Comparison of ENCODE assay signal across 19 cellular contexts in the genomic region with DNA sequence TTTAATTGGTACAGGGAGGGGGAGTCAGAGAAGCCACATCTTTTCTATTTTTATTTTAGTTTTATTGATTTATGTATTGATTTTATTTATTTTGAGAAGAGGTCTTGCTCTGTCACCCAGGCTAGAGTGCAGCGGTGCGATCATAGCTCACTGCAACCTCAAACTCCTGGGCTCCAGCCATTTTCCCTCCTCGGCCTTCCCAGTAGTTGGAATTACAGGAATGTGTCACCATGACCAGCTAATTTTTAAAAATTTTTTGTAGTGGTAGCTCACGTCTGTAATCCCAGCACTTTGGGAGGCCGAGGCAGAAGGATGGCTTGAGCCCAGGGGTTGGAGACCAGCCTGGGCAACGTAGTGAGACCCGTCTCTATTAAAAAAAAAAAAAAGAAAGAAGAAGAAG. TPM values are rescaled to one million over a fixed set of nuclear protein-coding genes. Genes with fewer than 3 reads are reported as not detected.
DNase-seq lines count a peak whose midpoint lies in the region; ATAC-seq, FAIRE-seq and TF ChIP-seq lines count a peak whose summit lies in the region.
"Had no signal": no experiment of that assay in that cellular context is flagged by ENCODE, and none has a peak within 500 bp of the region (broad histone marks: within the 10 kb centered on the region; RNA-seq: fewer than 3 reads in every experiment).

No MANE protein-coding gene starts in this region.

- H4K20me1 ChIP-seq in astrocyte (ENCODE audit: insufficient read depth, low read length), result no peaks in the 10 kb centered on the region

- H3K4ac ChIP-seq in mesenchymal stem cell (ENCODE audit: low read depth in 1 of 2, low read length in 2 of 2), result no peak overlapping the region

- H2AFZ ChIP-seq in astrocyte (ENCODE audit: low read depth, low read length) (no peak overlapping the region), mesenchymal stem cell (ENCODE audit: low read depth, low read length) (no peak overlapping the region)
- H2AFZ ChIP-seq: GM23338 had no signal

- no peak overlapping the region for H2BK12ac ChIP-seq in mesenchymal stem cell (ENCODE audit: low read length in 2 of 2)

- peak; percentile 75 for DNase-seq in AG10803 (ENCODE audit: low read depth)
- DNase-seq in EH (ENCODE audit: low read depth), result peak; percentile 81
- peak; percentile 49 for DNase-seq in astrocyte (ENCODE audit: low read depth)
- DNase-seq in glomerular visceral epithelial cell (ENCODE audit: extremely low spot score), result peak; percentile 53
- no peak for DNase-seq in mesenchymal stem cell
- DNase-seq in G401 (ENCODE audit: low spot score), result no peak
- no peak for DNase-seq in CD8-positive, alpha-beta T cell
- DNase-seq: AML-193, Calu3, DMS53, NCI-H1436 treated with DMSO at 0.1 percent for 48 hours, NCI-H2029 treated with DMSO at 0.1 percent for 48 hours, NCI-H510A treated with DMSO at 0.1 percent for 48 hours, NCI-H82 had no signal

- no peak for ATAC-seq in HG03565 (IDR thresholded peaks at IDR 0.05; ENCODE audit: unreplicated experiment)
- ATAC-seq in CD8-positive, alpha-beta T cell, result no peak
- ATAC-seq: GM23338 had no signal

- H2BK120ac ChIP-seq in mesenchymal stem cell (ENCODE audit: low read depth, low read length), result no peak overlapping the region

- no peak overlapping the region for H3K4me3 ChIP-seq in AG10803 (ENCODE audit: low read length)
- no peak overlapping the region for H3K4me3 ChIP-seq in astrocyte (ENCODE audit: insufficient read depth, low read depth, low read length)
- H3K4me3 ChIP-seq in mesenchymal stem cell (ENCODE audit: insufficient read depth in 1 of 2, low read depth in 1 of 2, low read length in 2 of 2), result no peak overlapping the region
- no peak overlapping the region for H3K4me3 ChIP-seq in CD8-positive, alpha-beta T cell (ENCODE audit: low read depth, low read length)
- H3K4me3 ChIP-seq: GM23338, SK-N-MC had no signal

- H3K9ac ChIP-seq in astrocyte (ENCODE audit: low read length) (no peak overlapping the region), mesenchymal stem cell (ENCODE audit: low read length) (no peak overlapping the region)

- WGBS in mesenchymal stem cell, result 79% methylated on average over 6 of the region's 7 CpGs

- H3K36me3 ChIP-seq in astrocyte (ENCODE audit: insufficient read depth, low read length), result no peaks in the 10 kb centered on the region
- H3K36me3 ChIP-seq in mesenchymal stem cell (ENCODE audit: control insufficient read depth in 1 of 2, insufficient read depth in 2 of 2, low read depth in 1 of 2, low read length in 2 of 2), result peaks cover 0 to 5% of the 10 kb centered on the region in 2 experiments
- peaks cover 22% of the 10 kb centered on the region for H3K36me3 ChIP-seq in CD8-positive, alpha-beta T cell (ENCODE audit: insufficient read depth, low read length)

- no peak overlapping the region for H2BK5ac ChIP-seq in mesenchymal stem cell (ENCODE audit: low read depth, low read length, poor library complexity, severe bottlenecking)

- H3K18ac ChIP-seq in mesenchymal stem cell (ENCODE audit: low read depth in 1 of 2, low read length in 2 of 2), result no peak overlapping the region

- in situ Hi-C loops in G401 (cut with HindIII; ENCODE audit: low sequenced_read_pairs), result no loop called here

- H3K79me2 ChIP-seq in astrocyte (ENCODE audit: insufficient read depth, low read length), result no peaks in the 10 kb centered on the region

- peaks cover 2% of the 10 kb centered on the region for H3K4me1 ChIP-seq in astrocyte (ENCODE audit: insufficient read depth, low read length)
- peaks cover 11% of the 10 kb centered on the region for H3K4me1 ChIP-seq in mesenchymal stem cell (ENCODE audit: control insufficient read depth, insufficient read depth, low read depth, low read length)
- peaks cover 23% of the 10 kb centered on the region for H3K4me1 ChIP-seq in CD8-positive, alpha-beta T cell (ENCODE audit: insufficient read depth, low read length)

- H3K4me1 Mint-ChIP-seq in astrocyte (ENCODE audit: low read depth, unreplicated experiment), result no peaks in the 10 kb centered on the region
- H3K4me1 Mint-ChIP-seq in CD8-positive, alpha-beta T cell (ENCODE audit: low read depth), result peaks cover 30% of the 10 kb centered on the region

- H3K27me3 Mint-ChIP-seq in astrocyte (ENCODE audit: low read depth, unreplicated experiment), result peaks cover 5% of the 10 kb centered on the region
- H3K27me3 Mint-ChIP-seq in CD8-positive, alpha-beta T cell (ENCODE audit: low read depth), result no peaks in the 10 kb centered on the region

- no peak overlapping the region for H2BK15ac ChIP-seq in mesenchymal stem cell (ENCODE audit: low read depth, poor library complexity, severe bottlenecking)

- peak overlapping the region; percentile 77 for H3K27ac Mint-ChIP-seq in astrocyte (ENCODE audit: unreplicated experiment)
- no peak overlapping the region for H3K27ac Mint-ChIP-seq in CD8-positive, alpha-beta T cell
- H3K27ac Mint-ChIP-seq: GM23338 had no signal

- no peak overlapping the region for H3K14ac ChIP-seq in mesenchymal stem cell (ENCODE audit: low read length in 2 of 2)

- no peaks in the 10 kb centered on the region for H3K27me3 ChIP-seq in astrocyte (ENCODE audit: insufficient read depth, low read length)
- peaks cover 0 to 17% of the 10 kb centered on the region in 2 experiments for H3K27me3 ChIP-seq in mesenchymal stem cell (ENCODE audit: control insufficient read depth in 1 of 2, insufficient read depth in 1 of 2, low read length in 2 of 2)
- no peaks in the 10 kb centered on the region for H3K27me3 ChIP-seq in CD8-positive, alpha-beta T cell (ENCODE audit: insufficient read depth, low read length)

- H3K9me3 ChIP-seq in astrocyte (ENCODE audit: insufficient read depth, low read depth, low read length) (no peaks in the 10 kb centered on the region), mesenchymal stem cell (ENCODE audit: control insufficient read depth, low read length) (no peaks in the 10 kb centered on the region)
- H3K9me3 ChIP-seq in CD8-positive, alpha-beta T cell (ENCODE audit: low read length), result no peaks in the 10 kb centered on the region

- no peak overlapping the region for H2AK5ac ChIP-seq in mesenchymal stem cell (ENCODE audit: low read length, severe bottlenecking)

- intact Hi-C loops in CD8-positive, alpha-beta T cell (cut with DNase I, micrococcal nuclease), result no loop called here

- H4K8ac ChIP-seq in mesenchymal stem cell (ENCODE audit: low read length), result no peak overlapping the region

- H3K4me2 ChIP-seq in astrocyte (ENCODE audit: low read length) (no peak overlapping the region), mesenchymal stem cell (ENCODE audit: low read length, poor library complexity, severe bottlenecking) (no peak overlapping the region)
- H3K4me2 ChIP-seq: GM23338 had no signal

- CTCF ChIA-PET in CD8-positive, alpha-beta T cell (lab: Charles Lee), result interaction anchor here (1.1 to 1.4 kb wide), 4 partner anchors 37 to 155 kb away, joined by 3 to 5 read pairs (median 4); partner anchors contain the start of gene MISP3

- H3K23ac ChIP-seq in mesenchymal stem cell (ENCODE audit: low read length in 2 of 2), result no peak overlapping the region

- no peak overlapping the region for H4K91ac ChIP-seq in mesenchymal stem cell (ENCODE audit: low read length)

- H3K9me3 Mint-ChIP-seq in astrocyte (ENCODE audit: unreplicated experiment), result no peaks in the 10 kb centered on the region
- H3K9me3 Mint-ChIP-seq in CD8-positive, alpha-beta T cell, result no peaks in the 10 kb centered on the region
- H3K9me3 Mint-ChIP-seq: GM23338 had no signal

- POLR2A ChIA-PET in CD8-positive, alpha-beta T cell (lab: Charles Lee), result interaction anchor here (0.6 to 1.1 kb wide), 2 partner anchors 62 to 75 kb away, joined by 3 read pairs; no protein-coding TSS in a partner anchor

- peaks cover 2% of the 10 kb centered on the region for H3K36me3 Mint-ChIP-seq in astrocyte (ENCODE audit: low read depth, unreplicated experiment)
- H3K36me3 Mint-ChIP-seq in CD8-positive, alpha-beta T cell, result peaks cover 59% of the 10 kb centered on the region

- FAIRE-seq in astrocyte (lab: Jason Lieb, UNC), result no peak

- H3K79me1 ChIP-seq in mesenchymal stem cell (replicated peaks; ENCODE audit: low read length, poor library complexity, severe bottlenecking), result no peaks in the 10 kb centered on the region

- no peak overlapping the region for H3K4me3 Mint-ChIP-seq in astrocyte (ENCODE audit: unreplicated experiment)
- no peak overlapping the region for H3K4me3 Mint-ChIP-seq in CD8-positive, alpha-beta T cell
- H3K4me3 Mint-ChIP-seq: CD14-positive monocyte, GM23338 had no signal

- no peak for TF ChIP-seq CTCF in AG10803 (conservative IDR thresholded peaks at IDR 0.05; ENCODE audit: low read length)
- TF ChIP-seq CTCF in astrocyte (IDR thresholded peaks at IDR 0.05; ENCODE audit: insufficient read depth, low read depth, low read length), result no peak
- no peak for TF ChIP-seq CTCF in CD8-positive, alpha-beta T cell (IDR thresholded peaks at IDR 0.05)

- H3K27ac ChIP-seq in astrocyte (ENCODE audit: low read depth, low read length) (no peak overlapping the region), mesenchymal stem cell (ENCODE audit: low read length, poor library complexity, severe bottlenecking) (no peak overlapping the region)
- H3K27ac ChIP-seq in CD8-positive, alpha-beta T cell (ENCODE audit: low read depth, low read length), result no peak overlapping the region
- H3K27ac ChIP-seq: SK-N-MC had no signal

RNA-seq across cellular contexts. Expression of gene IL27RA, which starts 4.1 kb away (rescaled TPM):
- total RNA-seq in astrocyte, result 5.7 and 6.3 TPM in 2 replicates
- polyA plus RNA-seq in mesenchymal stem cell (2013, experiment 1 of 2), result 7.5 TPM
- polyA plus RNA-seq in mesenchymal stem cell (2013, experiment 2 of 2), result 7.9 TPM
- total RNA-seq in G401 (2014; rRNA removed; shearing (Covaris generic)), result 28.1 and 32.5 TPM in 2 replicates
- 10 to 100 TPM; 25.4 to 25.7 TPM for total RNA-seq in CD8-positive, alpha-beta T cell

RNA-seq across cellular contexts. Expression of gene RLN3, which starts 7.8 kb away (rescaled TPM):
- not detected in 2 replicates for total RNA-seq in astrocyte
- polyA plus RNA-seq in mesenchymal stem cell (2013, experiment 1 of 2), result not detected
- polyA plus RNA-seq in mesenchymal stem cell (2013, experiment 2 of 2), result not detected
- total RNA-seq in G401 (2014; rRNA removed; shearing (Covaris generic)), result not detected in 2 replicates
- not detected for total RNA-seq in CD8-positive, alpha-beta T cell
- total RNA-seq: A673, Calu3, GM23338 had no signal
- polyA plus RNA-seq: CD14-positive monocyte, GM23338 had no signal

RNA-seq across cellular contexts. Expression of gene PALM3, which starts 26.2 kb away (rescaled TPM):
- total RNA-seq in astrocyte, result 1.2 and 1.6 TPM in 2 replicates
- polyA plus RNA-seq in mesenchymal stem cell (2013, experiment 1 of 2), result 0.43 TPM
- polyA plus RNA-seq in mesenchymal stem cell (2013, experiment 2 of 2), result 0.51 TPM
- 14.8 and 23.1 TPM in 2 replicates for total RNA-seq in G401 (2014; rRNA removed; shearing (Covaris generic))
- not detected for total RNA-seq in CD8-positive, alpha-beta T cell
- polyA plus RNA-seq: CD14-positive monocyte had no signal

RNA-seq across cellular contexts. Expression of gene RFX1, which starts 29.6 kb away (rescaled TPM):
- 11.8 and 13.0 TPM in 2 replicates for total RNA-seq in astrocyte
- 6.8 TPM for polyA plus RNA-seq in mesenchymal stem cell (2013, experiment 1 of 2)
- polyA plus RNA-seq in mesenchymal stem cell (2013, experiment 2 of 2), result 6.4 TPM
- 1.8 and 6.0 TPM in 2 replicates for total RNA-seq in G401 (2014; rRNA removed; shearing (Covaris generic))
- total RNA-seq in CD8-positive, alpha-beta T cell, result 10 to 100 TPM; 11.2 to 13.0 TPM

RNA-seq across cellular contexts. Expression of gene MISP3, which starts 36.9 kb away (rescaled TPM):
- 0.70 and 0.79 TPM in 2 replicates for total RNA-seq in astrocyte
- polyA plus RNA-seq in mesenchymal stem cell (2013, experiment 1 of 2), result 0.68 TPM
- polyA plus RNA-seq in mesenchymal stem cell (2013, experiment 2 of 2), result 0.47 TPM
- 2.8 and 4.6 TPM in 2 replicates for total RNA-seq in G401 (2014; rRNA removed; shearing (Covaris generic))
- total RNA-seq in CD8-positive, alpha-beta T cell, result under 1 TPM; 0.25 to 0.41 TPM

Comparison
In these comparisons a context has a peak if more than half of its experiments do, and no peak if none do; other contexts are left out.
1. DNase-seq: peak in AG10803 (single experiment), EH (single experiment), astrocyte (single experiment) and glomerular visceral epithelial cell (single experiment); none in mesenchymal stem cell (single experiment), G401 (single experiment) and CD8-positive, alpha-beta T cell (0 of 7).